ENCODE assay signal across 21 cellular contexts in genomic region chr6:128606611-128607010, GRCh38.
DNase-seq lines count a peak whose midpoint lies in the region; ATAC-seq, FAIRE-seq and TF ChIP-seq lines count a peak whose summit lies in the region.
"Had no signal": no experiment of that assay in that cellular context is flagged by ENCODE, and none has a peak within 500 bp of the region (broad histone marks: within the 10 kb centered on the region; RNA-seq: fewer than 3 reads in every experiment).

No MANE protein-coding gene starts in this region.

- no peaks in the 10 kb centered on the region for H3K79me2 ChIP-seq in GM12878 (ENCODE audit: control insufficient read depth, insufficient read depth, low read length)

- no peaks in the 10 kb centered on the region for H3K36me3 ChIP-seq in GM12878 (ENCODE audit: control insufficient read depth in 2 of 2, insufficient read depth in 2 of 2, low read length in 1 of 2)
- H3K36me3 ChIP-seq: right lobe of liver, stomach had no signal

- H3K4me1 ChIP-seq in GM12878 (ENCODE audit: control insufficient read depth, insufficient read depth, low read length): no peaks in the 10 kb centered on the region
- H3K4me1 ChIP-seq: right lobe of liver had no signal

- H3K4me2 ChIP-seq in GM12878 (ENCODE audit: control insufficient read depth, insufficient read depth): no peak overlapping the region

- POLR2A ChIA-PET in GM12878 (lab: Charles Lee): no interaction called here

- no peaks in the 10 kb centered on the region for H3K9me3 ChIP-seq in GM12878 (replicated peaks; ENCODE audit: control insufficient read depth, insufficient read depth, low read length)
- H3K9me3 ChIP-seq: right lobe of liver, stomach had no signal

- no peak for TF ChIP-seq POLR2A in GM12878 (IDR thresholded peaks at IDR 0.05; ENCODE audit: low read depth, low read length)

- intact Hi-C loops in GM12878 (cut with micrococcal nuclease; ENCODE audit: unreplicated experiment): no loop called here

- no peak for TF ChIP-seq RAD21 in GM12878 (IDR thresholded peaks at IDR 0.05; ENCODE audit: insufficient read depth, low read depth, low read length)

- 31% methylated on average over 3 of the region's 3 CpGs for WGBS in GM12878 (ENCODE audit: insufficient coverage, insufficient replicate concordance, low lambda C conversion rate, missing lambda C conversion rate)

- RAD21 ChIA-PET in GM12878 (lab: Charles Lee; ENCODE audit: unreplicated experiment): no interaction called here

- DNase-seq in GM12878 (ENCODE audit: low read depth, low spot score) (no peak), NCI-H446 (lab: John Stamatoyannopoulos, UW) (no peak), epidermal melanocyte (ENCODE audit: insufficient read length, low spot score) (no peak), HUDEP-2 (lab: John Stamatoyannopoulos, UW; ENCODE audit: unreplicated experiment in 76 of 76) (no peak), iPS-NIHi7 (ENCODE audit: extremely low spot score) (no peak)
- DNase-seq: activated CD4-positive, alpha-beta T cell treated with anti-CD3 and anti-CD28 coated beads, Interleukin-2, amount 50 U/mL, for 4 hours; activated T-cell treated with anti-CD3 and anti-CD28 coated beads, Interleukin-2, amount 50 U/mL, for 48 hours; CD4-positive, alpha-beta T cell; DMS153; endodermal cell; GOT3; naive B cell; NCI-H1048; NCI-H510A treated with DMSO at 0.1 percent for 48 hours; right lobe of liver; Right ventricle myocardium superior; stomach had no signal

- peak in 1 of 2 experiments; percentile 9; a peak in 1 of 4 replicates for TF ChIP-seq EP300 in GM12878 (IDR thresholded peaks at IDR 0.05; ENCODE audit: borderline replicate concordance in 1 of 2, control insufficient read depth in 1 of 2, low read depth in 2 of 2, low read length in 2 of 2)

- no peak for FAIRE-seq in GM12878 (lab: Jason Lieb, UNC)
- FAIRE-seq: astrocyte had no signal

- no TSS peak for BruUV-seq in GM12878 (replicated peaks; lab: Mats Ljungman, UMichigan)

- no peak overlapping the region for H3K4me3 ChIP-seq in GM12878
- H3K4me3 ChIP-seq: right lobe of liver, stomach had no signal

- H3K9ac ChIP-seq in GM12878 (ENCODE audit: control insufficient read depth, insufficient read depth, low read length): no peak overlapping the region

- in situ Hi-C loops in GM12878 (cut with MboI): no loop called here

- peak; percentile 52 for ATAC-seq in GM18867 (IDR thresholded peaks at IDR 0.05; ENCODE audit: unreplicated experiment)
- ATAC-seq in HG02610 (IDR thresholded peaks at IDR 0.05; ENCODE audit: unreplicated experiment): peak; percentile 90
- peak; percentile 68 for ATAC-seq in HG03342 (IDR thresholded peaks at IDR 0.05; ENCODE audit: unreplicated experiment)
- peak; percentile 87 for ATAC-seq in GM12878
- ATAC-seq: right lobe of liver had no signal

- no peak overlapping the region for H2AFZ ChIP-seq in GM12878 (ENCODE audit: control insufficient read depth, low read depth, low read length)

- no peak overlapping the region for H3K27ac ChIP-seq in GM12878 (ENCODE audit: control insufficient read depth, insufficient read depth)
- H3K27ac ChIP-seq: right lobe of liver, stomach had no signal

- CTCF ChIA-PET in GM12878 (lab: Yijun Ruan, JAX): no interaction called here

- SMC1A ChIA-PET in GM12878 (lab: Charles Lee; ENCODE audit: uncharacterized antibody, unreplicated experiment): no interaction called here

- no peaks in the 10 kb centered on the region; a peak in 1 of 4 replicates for H3K27me3 ChIP-seq in GM12878 (replicated peaks in 1 of 2; ENCODE audit: control insufficient read depth in 2 of 2, insufficient read depth in 2 of 2, low read length in 1 of 2)
- H3K27me3 ChIP-seq: right lobe of liver, stomach had no signal

- no peak for TF ChIP-seq CTCF in GM12878 (IDR thresholded peaks at IDR 0.05 in 2 of 3, conservative IDR thresholded peaks at IDR 0.05 in 1 of 3; ENCODE audit: control insufficient read depth in 2 of 3, extremely low read depth in 1 of 3, insufficient read depth in 1 of 3, low read depth in 3 of 3, low read length in 3 of 3)

- H4K20me1 ChIP-seq in GM12878 (ENCODE audit: control insufficient read depth, insufficient read depth): no peaks in the 10 kb centered on the region

TF ChIP-seq in GM12878, 131 proteins besides CTCF, POLR2A, EP300 and RAD21 (continues in another document):
- TF ChIP-seq BACH1 (IDR thresholded peaks at IDR 0.05; ENCODE audit: borderline replicate concordance) (no peak), HDGF (IDR thresholded peaks at IDR 0.05) (no peak), SIX5 (IDR thresholded peaks at IDR 0.05; ENCODE audit: low read depth, low read length, severe bottlenecking) (no peak), CEBPB (IDR thresholded peaks at IDR 0.05; ENCODE audit: borderline replicate concordance in 1 of 2, low read depth in 2 of 2, low read length in 2 of 2) (no peak), TAF1 (IDR thresholded peaks at IDR 0.05; ENCODE audit: borderline replicate concordance, low read depth, low read length) (no peak), NBN (IDR thresholded peaks at IDR 0.05) (no peak), USF1 (IDR thresholded peaks at IDR 0.05; ENCODE audit: borderline replicate concordance, extremely low read length, insufficient read depth, low read depth, low read length) (no peak), ZNF687 (IDR thresholded peaks at IDR 0.05) (no peak), MTA2 (IDR thresholded peaks at IDR 0.05; ENCODE audit: low read depth) (0 out of 2 replicates have a peak, but pooled peaks have one; percentile 52), SMARCA5 (IDR thresholded peaks at IDR 0.05) (no peak), RUNX3 (IDR thresholded peaks at IDR 0.05; ENCODE audit: low read length) (peak; percentile 74), BCL3 (IDR thresholded peaks at IDR 0.05; ENCODE audit: borderline replicate concordance, insufficient read depth, low read depth, low read length, poor library complexity, severe bottlenecking) (no peak), WRNIP1 (IDR thresholded peaks at IDR 0.05; ENCODE audit: borderline replicate concordance, low read depth, low read length) (no peak), BRCA1 (IDR thresholded peaks at IDR 0.05; ENCODE audit: low read depth, low read length) (no peak), ZNF274 (IDR thresholded peaks at IDR 0.05; ENCODE audit: insufficient read depth, insufficient read length) (no peak), TARDBP (IDR thresholded peaks at IDR 0.05; ENCODE audit: borderline replicate concordance) (no peak), PML (IDR thresholded peaks at IDR 0.05; ENCODE audit: low read length) (no peak), EGR1 (IDR thresholded peaks at IDR 0.05; ENCODE audit: borderline replicate concordance in 1 of 2, low read depth in 2 of 2, low read length in 2 of 2) (no peak), BCL11A (IDR thresholded peaks at IDR 0.05; ENCODE audit: low read depth, low read length) (0 out of 2 replicates have a peak, but pooled peaks have one; percentile 32), FOS (IDR thresholded peaks at IDR 0.05; ENCODE audit: borderline replicate concordance, extremely low read depth, insufficient read length) (no peak), FOXM1 (IDR thresholded peaks at IDR 0.05; ENCODE audit: low read depth, low read length) (no peak)
